ENCODE assay signal across 24 cellular contexts in the genomic region with DNA sequence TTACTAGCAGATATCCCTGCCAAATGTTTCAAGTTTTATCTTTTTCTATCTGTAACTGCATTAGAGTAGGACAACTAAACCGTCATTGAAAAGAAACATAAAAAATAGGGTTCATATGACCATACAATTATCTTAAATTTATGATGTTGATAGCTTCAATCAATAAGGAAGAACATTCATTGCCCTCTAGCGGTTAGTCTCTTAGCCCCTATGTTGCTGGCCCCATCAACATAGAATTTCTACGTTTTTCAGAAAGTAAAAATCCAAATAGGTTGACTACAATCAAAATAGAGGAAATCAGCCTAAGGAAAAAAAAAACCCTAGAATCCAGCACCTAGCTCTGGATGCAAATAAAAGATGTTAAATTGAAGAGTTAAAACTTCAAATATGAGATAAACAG.
DNase-seq lines count a peak whose midpoint lies in the region; ATAC-seq and TF ChIP-seq lines count a peak whose summit lies in the region.
"Had no signal": no experiment of that assay in that cellular context is flagged by ENCODE, and none has a peak within 500 bp of the region (broad histone marks: within the 10 kb centered on the region; RNA-seq: fewer than 3 reads in every experiment).

No MANE protein-coding gene starts in this region.

- H3K18ac ChIP-seq in IMR-90 (ENCODE audit: low read depth, low read length): no peak overlapping the region

- H3K4me3 ChIP-seq in IMR-90 (ENCODE audit: insufficient read depth, low read depth, low read length) (no peak overlapping the region), Panc1 (ENCODE audit: low read depth in 2 of 2, low read length in 2 of 2) (no peak overlapping the region), osteoblast (ENCODE audit: insufficient read depth, low read length) (no peak overlapping the region)
- H3K4me3 ChIP-seq: BLaER1, gastrocnemius medialis, MG63, upper lobe of right lung had no signal

- no peak overlapping the region for H2BK120ac ChIP-seq in IMR-90 (ENCODE audit: low read depth, low read length)

- no peak overlapping the region for H2BK20ac ChIP-seq in IMR-90 (ENCODE audit: low read depth, low read length)

- no TSS peak for BruUV-seq in IMR-90 (replicated peaks; lab: Mats Ljungman, UMichigan)
- BruUV-seq in Panc1 (replicated peaks; lab: Mats Ljungman, UMichigan): no TSS peak

- H3K9ac ChIP-seq in IMR-90 (ENCODE audit: low read depth, low read length): no peak overlapping the region
- H3K9ac ChIP-seq: BLaER1 had no signal

- H3K27me3 ChIP-seq in IMR-90 (ENCODE audit: control insufficient read depth, insufficient read depth, low read length): no peaks in the 10 kb centered on the region
- no peaks in the 10 kb centered on the region for H3K27me3 ChIP-seq in Panc1 (ENCODE audit: control insufficient read depth, insufficient read depth, low read length)
- no peaks in the 10 kb centered on the region for H3K27me3 ChIP-seq in osteoblast (ENCODE audit: insufficient read depth, low read length)
- H3K27me3 ChIP-seq: gastrocnemius medialis, MG63, upper lobe of right lung had no signal

- H2BK5ac ChIP-seq in IMR-90 (ENCODE audit: low read depth, low read length, poor library complexity, severe bottlenecking): no peak overlapping the region

- dilution Hi-C loops in IMR-90 (cut with HindIII; ENCODE audit: low sequenced_read_pairs, unreplicated experiment): no loop called here

- no peak overlapping the region for H3K4me2 ChIP-seq in IMR-90 (ENCODE audit: low read depth, low read length)
- H3K4me2 ChIP-seq in osteoblast (ENCODE audit: insufficient read depth, low read length): no peak overlapping the region
- H3K4me2 ChIP-seq: BLaER1 had no signal

- H3K27ac ChIP-seq in IMR-90 (ENCODE audit: insufficient read depth, low read length): no peak overlapping the region
- no peak overlapping the region for H3K27ac ChIP-seq in Panc1 (ENCODE audit: low read length)
- no peak overlapping the region for H3K27ac ChIP-seq in osteoblast (ENCODE audit: low read depth, low read length)
- H3K27ac ChIP-seq: BLaER1, gastrocnemius medialis, upper lobe of right lung had no signal

- in situ Hi-C loops in IMR-90 (cut with MboI; ENCODE audit: low sequenced_read_pairs): no loop called here
- in situ Hi-C loops in Panc1 (cut with HindIII; ENCODE audit: low pct_unique_long_range_greater_than_20kb, low sequenced_read_pairs): no loop called here

- CTCF ChIA-PET in IMR-90 (lab: Yijun Ruan, JAX) (interaction anchor here (0.6 kb wide), 1 partner anchor 392 kb away, joined by 9 read pairs; no protein-coding TSS in a partner anchor), Panc1 (lab: Charles Lee) (no interaction called here)

- no CpG with 5 or more reads among the region's 3 CpGs for WGBS in IMR-90 (ENCODE audit: extremely low coverage in 2 of 2, insufficient read length in 1 of 2), 2 experiments

- H2AK9ac ChIP-seq in IMR-90 (replicated peaks; ENCODE audit: low read depth, low read length, poor library complexity): no peak overlapping the region

- H4K20me1 ChIP-seq in IMR-90 (ENCODE audit: insufficient read depth, low read length) (no peaks in the 10 kb centered on the region), osteoblast (ENCODE audit: insufficient read depth, low read length) (no peaks in the 10 kb centered on the region)
- H4K20me1 ChIP-seq: BLaER1 had no signal

- no peak overlapping the region for H2AK5ac ChIP-seq in IMR-90 (ENCODE audit: low read depth, low read length)

- intact Hi-C loops in IMR-90 (cut with micrococcal nuclease) (no loop called here), Panc1 (cut with micrococcal nuclease; ENCODE audit: unreplicated experiment) (no loop called here)

- no peak overlapping the region for H3K4ac ChIP-seq in IMR-90 (ENCODE audit: low read depth, low read length)

- TF ChIP-seq RAD21 in IMR-90 (IDR thresholded peaks at IDR 0.05; ENCODE audit: low read length): no peak

- H3K4me1 ChIP-seq in IMR-90 (ENCODE audit: control insufficient read depth, insufficient read depth, low read length) (no peaks in the 10 kb centered on the region), Panc1 (ENCODE audit: control insufficient read depth, insufficient read depth, low read length) (no peaks in the 10 kb centered on the region), osteoblast (ENCODE audit: insufficient read depth, low read length) (no peaks in the 10 kb centered on the region)
- H3K4me1 ChIP-seq: BLaER1, gastrocnemius medialis, upper lobe of right lung had no signal

- H3K23ac ChIP-seq in IMR-90 (ENCODE audit: low read depth, low read length): no peak overlapping the region

- H3K9me1 ChIP-seq in IMR-90 (ENCODE audit: insufficient read depth, low read length): no peaks in the 10 kb centered on the region

- TF ChIP-seq POLR2A in IMR-90 (IDR thresholded peaks at IDR 0.05; ENCODE audit: low read depth, low read length): no peak

- H4K5ac ChIP-seq in IMR-90 (ENCODE audit: low read depth, low read length): no peak overlapping the region

- H3K9me3 ChIP-seq in IMR-90 (ENCODE audit: control insufficient read depth, insufficient read depth, low read length): 0 out of 2 replicates have a peak, but pooled peaks cover 2% of the 10 kb centered on the region
- no peaks in the 10 kb centered on the region for H3K9me3 ChIP-seq in Panc1 (ENCODE audit: control insufficient read depth, insufficient read depth, low read depth, low read length)
- no peaks in the 10 kb centered on the region for H3K9me3 ChIP-seq in osteoblast (ENCODE audit: low read depth, low read length)
- H3K9me3 ChIP-seq: BLaER1, gastrocnemius medialis, MG63, upper lobe of right lung had no signal

- DNase-seq in DMS53 (lab: John Stamatoyannopoulos, UW) (peak; percentile 1), DMS53 treated with DMSO at 0.1 percent for 48 hours (lab: John Stamatoyannopoulos, UW; ENCODE audit: unreplicated experiment) (no peak), IMR-90 (no peak), Panc1 (ENCODE audit: low read depth, low spot score) (no peak), osteoblast (ENCODE audit: insufficient read length, low spot score, missing footprints) (no peak), NCI-H446 treated with DMSO at 0.1 percent for 48 hours (lab: John Stamatoyannopoulos, UW) (no peak), HCEC 1CT (no peak)
- DNase-seq: 8988T; activated CD4-positive, alpha-beta T cell treated with anti-CD3 and anti-CD28 coated beads, Interleukin-2, amount 50 U/mL, for 48 hours; activated naive CD4-positive, alpha-beta T cell treated with anti-CD3 and anti-CD28 coated beads, Interleukin-2, amount 50 U/mL, for 16 hours; aorta; gastrocnemius medialis; kidney; MG63; natural killer cell; NCI-H345; posterior cingulate gyrus; SHP77; small intestine; stimulated activated CD4-positive, alpha-beta T cell treated with anti-CD3 and anti-CD28 coated beads, Interleukin-4, amount 100 ng/mL, for 1 hour; T-helper 1 cell; upper lobe of right lung had no signal

- H3K79me1 ChIP-seq in IMR-90 (ENCODE audit: low read depth in 1 of 2, low read length in 2 of 2): no peaks in the 10 kb centered on the region

- no peak overlapping the region for H4K8ac ChIP-seq in IMR-90 (ENCODE audit: low read depth in 2 of 2, low read length in 2 of 2)

- no peak overlapping the region for H2BK15ac ChIP-seq in IMR-90 (ENCODE audit: low read depth, low read length)

- 0 out of 2 replicates have a peak, but pooled peaks have one; percentile 3 for TF ChIP-seq CTCF in IMR-90 (conservative IDR thresholded peaks at IDR 0.05; ENCODE audit: low read depth, low read length)
- TF ChIP-seq CTCF in Panc1 (IDR thresholded peaks at IDR 0.05): peak; percentile 20; the same call in 1 of the 2 replicates
- peak; percentile 13 for TF ChIP-seq CTCF in osteoblast (IDR thresholded peaks at IDR 0.05; ENCODE audit: extremely low read depth, low read depth, low read length)

- no peak overlapping the region for H3K56ac ChIP-seq in IMR-90 (ENCODE audit: extremely low read depth, insufficient read depth, low read length)

- H2AFZ ChIP-seq in IMR-90 (replicated peaks; ENCODE audit: low read length, poor library complexity): no peak overlapping the region
- H2AFZ ChIP-seq in osteoblast (ENCODE audit: low read length): no peak overlapping the region

- ATAC-seq in IMR-90 (ENCODE audit: low read depth) (no peak), Panc1 (no peak), HG03432 (IDR thresholded peaks at IDR 0.05; ENCODE audit: unreplicated experiment) (no peak)
- ATAC-seq: gastrocnemius medialis, natural killer cell, upper lobe of right lung had no signal

- no peak overlapping the region for H4K91ac ChIP-seq in IMR-90 (ENCODE audit: insufficient read depth, low read depth, low read length)

- POLR2A ChIA-PET in IMR-90 (lab: Charles Lee; ENCODE audit: unreplicated experiment): no interaction called here
- POLR2A ChIA-PET in Panc1 (lab: Charles Lee): no interaction called here

- H3K36me3 ChIP-seq in IMR-90 (ENCODE audit: control insufficient read depth, insufficient read depth, low read length) (no peaks in the 10 kb centered on the region), Panc1 (ENCODE audit: control insufficient read depth, insufficient read depth, low read length) (no peaks in the 10 kb centered on the region), osteoblast (ENCODE audit: insufficient read depth, low read length) (no peaks in the 10 kb centered on the region)
- H3K36me3 ChIP-seq: BLaER1, gastrocnemius medialis, MG63, upper lobe of right lung had no signal

- H3K79me2 ChIP-seq in osteoblast (ENCODE audit: insufficient read depth, low read length): no peaks in the 10 kb centered on the region

- no peak overlapping the region for H3K14ac ChIP-seq in IMR-90 (replicated peaks; ENCODE audit: low read depth, low read length)

TF ChIP-seq in IMR-90, 13 proteins besides CTCF, POLR2A, EP300 and RAD21 (continues in another document):
- TF ChIP-seq ELK1 (IDR thresholded peaks at IDR 0.05; ENCODE audit: borderline replicate concordance, low read depth, low read length) (no peak), FOS (IDR thresholded peaks at IDR 0.05; ENCODE audit: low read depth, low read length) (no peak), CEBPB (IDR thresholded peaks at IDR 0.05; ENCODE audit: low read depth, low read length) (no peak), MAFK (IDR thresholded peaks at IDR 0.05; ENCODE audit: low read depth, low read length) (no peak), NFE2L2 (IDR thresholded peaks at IDR 0.05; ENCODE audit: low read depth, low read length) (no peak), CHD1 (IDR thresholded peaks at IDR 0.05; ENCODE audit: low read depth, low read length) (no peak), BHLHE40 (IDR thresholded peaks at IDR 0.05; ENCODE audit: low read depth, low read length) (no peak), RCOR1 (IDR thresholded peaks at IDR 0.05; ENCODE audit: insufficient replicate concordance, low read length) (no peak), MAZ (IDR thresholded peaks at IDR 0.05; ENCODE audit: borderline replicate concordance, low read depth, low read length) (no peak)
